In genomic region chr18:37551846-37552245, GRCh38 we compare ENCODE assay signal across 22 cellular contexts. TPM values are rescaled to one million over a fixed set of nuclear protein-coding genes. Genes with fewer than 3 reads are reported as not detected.
A peak's percentile ranks its signal among the peaks of the same experiment; 100 is the strongest.
DNase-seq lines count a peak whose midpoint lies in the region; ATAC-seq and TF ChIP-seq lines count a peak whose summit lies in the region.
"Had no signal": no experiment of that assay in that cellular context is flagged by ENCODE, and none has a peak within 500 bp of the region (broad histone marks: within the 10 kb centered on the region; RNA-seq: fewer than 3 reads in every experiment).

No MANE protein-coding gene starts in this region.

- H3K9me3 ChIP-seq in BLaER1 (no peaks in the 10 kb centered on the region), upper lobe of left lung (no peaks in the 10 kb centered on the region)
- H3K9me3 ChIP-seq in BLaER1 treated with 17β-estradiol and CSF1 and Interleukin-3, amounts not matched to agents 10 nM and 100 nM (replicated peaks in 1 of 11): no peaks in the 10 kb centered on the region
- H3K9me3 ChIP-seq: BE2C had no signal

- H3K27ac ChIP-seq in BLaER1 (no peak overlapping the region), upper lobe of left lung (no peak overlapping the region)
- H3K27ac ChIP-seq in BLaER1 treated with 17β-estradiol and CSF1 and Interleukin-3, amounts not matched to agents 10 nM and 100 nM: no peak overlapping the region; a peak in 3 of 22 replicates

- no peak for TF ChIP-seq EP300 in upper lobe of left lung (IDR thresholded peaks at IDR 0.05)

- no peaks in the 10 kb centered on the region for H4K20me1 ChIP-seq in BLaER1
- peaks cover 0 to 4% (median 0%) of the 10 kb centered on the region in 11 experiments; a peak in 1 of 22 replicates for H4K20me1 ChIP-seq in BLaER1 treated with 17β-estradiol and CSF1 and Interleukin-3, amounts not matched to agents 10 nM and 100 nM

- H3K4me1 ChIP-seq in BLaER1 (peaks cover 26% of the 10 kb centered on the region), upper lobe of left lung (no peaks in the 10 kb centered on the region)
- H3K4me1 ChIP-seq in BLaER1 treated with 17β-estradiol and CSF1 and Interleukin-3, amounts not matched to agents 10 nM and 100 nM: peaks cover 17 to 31% (median 25%) of the 10 kb centered on the region in 10 experiments

- no peaks in the 10 kb centered on the region for H3K36me3 ChIP-seq in BLaER1
- H3K36me3 ChIP-seq in BLaER1 treated with 17β-estradiol and CSF1 and Interleukin-3, amounts not matched to agents 10 nM and 100 nM: no peaks in the 10 kb centered on the region
- no peaks in the 10 kb centered on the region for H3K36me3 ChIP-seq in upper lobe of left lung
- H3K36me3 ChIP-seq: BE2C had no signal

- peak overlapping the region; percentile 47; the same call in 1 of the 2 replicates for H3K4me2 ChIP-seq in BLaER1
- peak overlapping the region; percentile 49 to 79 (median 68); a peak in 18 of 22 replicates for H3K4me2 ChIP-seq in BLaER1 treated with 17β-estradiol and CSF1 and Interleukin-3, amounts not matched to agents 10 nM and 100 nM

- ATAC-seq in upper lobe of left lung (ENCODE audit: low FRiP score in 2 of 2) (no peak), HG02852 (IDR thresholded peaks at IDR 0.05; ENCODE audit: unreplicated experiment) (no peak)

- TF ChIP-seq CTCF in upper lobe of left lung (IDR thresholded peaks at IDR 0.05): no peak

- TF ChIP-seq POLR2A in upper lobe of left lung (IDR thresholded peaks at IDR 0.05): no peak

- no peaks in the 10 kb centered on the region for H3K27me3 ChIP-seq in BLaER1
- no peaks in the 10 kb centered on the region for H3K27me3 ChIP-seq in BLaER1 treated with 17β-estradiol and CSF1 and Interleukin-3, amounts not matched to agents 10 nM and 100 nM
- H3K27me3 ChIP-seq in upper lobe of left lung: no peaks in the 10 kb centered on the region
- H3K27me3 ChIP-seq: BE2C had no signal

- peak; percentile 71 for DNase-seq in cerebellar cortex (ENCODE audit: low spot score)
- peak; percentile 37 for DNase-seq in posterior vena cava (ENCODE audit: low spot score)
- no peak for DNase-seq in upper lobe of left lung
- no peak for DNase-seq in stimulated activated CD4-positive, alpha-beta T cell treated with anti-CD3 and anti-CD28 coated beads, Interleukin-2, amount 100 ng/mL, for 24 hours
- DNase-seq: 8988T; ACHN; BE2C; CD4-positive, alpha-beta memory T cell; CD4-positive, CD25-positive, alpha-beta regulatory T cell; CD8-positive, alpha-beta memory T cell; COR-L47; DMS153; DMS53; DMS79; DND-41; EL; GF-D8 had no signal

- WGBS in upper lobe of left lung, 2 donors: 77 to 87% methylated on average over 8 of the region's 8 CpGs

- H3K9ac ChIP-seq in BLaER1: no peak overlapping the region
- peak overlapping the region in 1 of 11 experiments; percentile 10; a peak in 1 of 22 replicates for H3K9ac ChIP-seq in BLaER1 treated with 17β-estradiol and CSF1 and Interleukin-3, amounts not matched to agents 10 nM and 100 nM

- intact Hi-C loops in posterior vena cava (cut with DNase I): no loop called here

- H3K4me3 ChIP-seq in BLaER1 (no peak overlapping the region), upper lobe of left lung (no peak overlapping the region)
- H3K4me3 ChIP-seq in BLaER1 treated with 17β-estradiol and CSF1 and Interleukin-3, amounts not matched to agents 10 nM and 100 nM: no peak overlapping the region

RNA-seq across cellular contexts. Expression of gene CELF4, which starts 13.8 kb away (rescaled TPM):
- total RNA-seq in posterior vena cava (not detected), upper lobe of left lung (1 to 10 TPM in 2 of 6 donors, under 1 TPM in 3, not detected in 1; 0.15 to 1.4 (median 0.81) TPM)
- total RNA-seq: A673; CD4-positive, alpha-beta memory T cell; CD4-positive, CD25-positive, alpha-beta regulatory T cell; CD8-positive, alpha-beta memory T cell; Daoy had no signal

Comparison
In these comparisons a context has a peak if more than half of its experiments do, and no peak if none do; other contexts are left out.
1. DNase-seq: peak in cerebellar cortex (single experiment) and posterior vena cava (single experiment); none in upper lobe of left lung (0 of 2) and stimulated activated CD4-positive, alpha-beta T cell treated with anti-CD3 and anti-CD28 coated beads, Interleukin-2, amount 100 ng/mL, for 24 hours (0 of 2).